ENCODE assay signal across 18 cellular contexts in the genomic region with DNA sequence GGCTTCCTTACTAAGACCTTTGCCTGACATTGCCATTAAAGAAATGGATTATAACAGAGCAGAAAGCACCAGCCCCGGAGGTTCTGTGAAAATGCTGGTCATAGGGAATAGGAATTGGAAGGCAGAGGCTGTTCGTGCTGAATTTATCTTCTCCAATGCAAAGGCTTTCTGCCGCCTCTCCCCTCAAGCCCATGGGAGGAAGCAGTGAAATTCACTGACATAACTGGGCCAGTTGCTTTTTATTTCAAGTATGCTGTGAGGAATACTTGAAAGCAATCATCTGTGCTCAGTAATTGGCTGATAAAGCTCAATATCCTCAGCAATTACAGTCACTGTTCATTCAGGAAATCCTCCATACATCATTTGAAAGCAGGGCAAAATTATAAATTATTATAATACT.
A peak's percentile ranks its signal among the peaks of the same experiment; 100 is the strongest.
DNase-seq lines count a peak whose midpoint lies in the region; ATAC-seq and TF ChIP-seq lines count a peak whose summit lies in the region.
"Had no signal": no experiment of that assay in that cellular context is flagged by ENCODE, and none has a peak within 500 bp of the region (broad histone marks: within the 10 kb centered on the region; RNA-seq: fewer than 3 reads in every experiment).

No MANE protein-coding gene starts in this region.

- H3K4me2 ChIP-seq in neural cell (ENCODE audit: low read length) = no peak overlapping the region
- no peak overlapping the region for H3K4me2 ChIP-seq in smooth muscle cell
- H3K4me2 ChIP-seq: A549, BLaER1 had no signal

- no peak for TF ChIP-seq EP300 in neural cell (conservative IDR thresholded peaks at IDR 0.05; ENCODE audit: poor library complexity, severe bottlenecking)

- DNase-seq in NCI-H1436 (lab: John Stamatoyannopoulos, UW) = peak; percentile 42
- DNase-seq in NCI-H1436 treated with DMSO at 0.1 percent for 48 hours (lab: John Stamatoyannopoulos, UW) = no peak
- DNase-seq in left kidney (ENCODE audit: low read depth, low spot score) = peak; percentile 33
- DNase-seq in smooth muscle cell (lab: John Stamatoyannopoulos, UW; ENCODE audit: unreplicated experiment) = no peak
- no peak for DNase-seq in foreskin keratinocyte
- no peak for DNase-seq in GM19240 (ENCODE audit: insufficient read length, low spot score)
- DNase-seq: Calu3; CD8-positive, alpha-beta T cell; DMS79 treated with DMSO at 0.1 percent for 48 hours; GF-D8; GM23248 had no signal

- H2AFZ ChIP-seq in neural cell (ENCODE audit: low read depth, low read length) (no peak overlapping the region), smooth muscle cell (ENCODE audit: low read depth) (peak overlapping the region; percentile 26)
- H2AFZ ChIP-seq: GM23248 had no signal

- H3K4me3 ChIP-seq in neural cell (ENCODE audit: low read length) (no peak overlapping the region), smooth muscle cell (no peak overlapping the region)
- H3K4me3 ChIP-seq: A549, BLaER1, GM23248, HAP-1 had no signal

- ATAC-seq in GM19351 (IDR thresholded peaks at IDR 0.05; ENCODE audit: unreplicated experiment) = no peak
- ATAC-seq in foreskin keratinocyte = no peak
- ATAC-seq: A549; CD8-positive, alpha-beta T cell; HepG2 had no signal

- H3K79me2 ChIP-seq in neural cell (replicated peaks; ENCODE audit: insufficient read depth, low read length) = no peaks in the 10 kb centered on the region
- no peaks in the 10 kb centered on the region for H3K79me2 ChIP-seq in smooth muscle cell (ENCODE audit: low read depth)

- H3K27me3 ChIP-seq in neural cell (ENCODE audit: insufficient read depth, low read depth, low read length) (no peaks in the 10 kb centered on the region), smooth muscle cell (ENCODE audit: low read depth) (no peaks in the 10 kb centered on the region), foreskin keratinocyte (no peaks in the 10 kb centered on the region)
- H3K27me3 ChIP-seq: BLaER1 had no signal

- TF ChIP-seq CTCF in neural cell (IDR thresholded peaks at IDR 0.05; ENCODE audit: poor library complexity, severe bottlenecking) (no peak), smooth muscle cell (IDR thresholded peaks at IDR 0.05; ENCODE audit: borderline replicate concordance, insufficient read depth, poor library complexity, severe bottlenecking) (no peak), foreskin keratinocyte (conservative IDR thresholded peaks at IDR 0.05) (no peak)

- no peaks in the 10 kb centered on the region for H3F3A ChIP-seq in neural cell (ENCODE audit: insufficient read depth, low read length, poor library complexity, severe bottlenecking)
- H3F3A ChIP-seq in smooth muscle cell (ENCODE audit: low read depth) = no peaks in the 10 kb centered on the region

- H3K36me3 ChIP-seq in neural cell (ENCODE audit: insufficient read depth, low read length) (no peaks in the 10 kb centered on the region), smooth muscle cell (ENCODE audit: low read depth) (no peaks in the 10 kb centered on the region)
- H3K36me3 ChIP-seq: BLaER1, HAP-1 had no signal

- H4K20me1 ChIP-seq in neural cell (ENCODE audit: insufficient read depth) = no peaks in the 10 kb centered on the region
- no peaks in the 10 kb centered on the region for H4K20me1 ChIP-seq in smooth muscle cell (ENCODE audit: low read depth)
- H4K20me1 ChIP-seq: BLaER1 had no signal

- 50% methylated on average over 3 of the region's 3 CpGs for WGBS in smooth muscle cell (ENCODE audit: low lambda C conversion rate)

- TF ChIP-seq RAD21 in neural cell (conservative IDR thresholded peaks at IDR 0.05) = no peak

- H3K9ac ChIP-seq in neural cell (ENCODE audit: low read length) = no peak overlapping the region
- H3K9ac ChIP-seq in smooth muscle cell (ENCODE audit: low read depth) = no peak overlapping the region
- H3K9ac ChIP-seq: BLaER1, GM23248 had no signal

- H3K4me1 ChIP-seq in smooth muscle cell (ENCODE audit: low read depth) = no peaks in the 10 kb centered on the region
- H3K4me1 ChIP-seq in foreskin keratinocyte = no peaks in the 10 kb centered on the region
- H3K4me1 ChIP-seq: A549, HAP-1 had no signal

- H3K27ac ChIP-seq in neural cell (ENCODE audit: low read length) (peak overlapping the region; percentile 35), smooth muscle cell (ENCODE audit: low read depth) (peak overlapping the region; percentile 39), foreskin keratinocyte (no peak overlapping the region)
- H3K27ac ChIP-seq: 22Rv1, A549, BLaER1, GM23248 had no signal

- H3K9me2 ChIP-seq in neural cell (ENCODE audit: insufficient read depth, low read length) = no peaks in the 10 kb centered on the region

- H3K9me3 ChIP-seq in neural cell (ENCODE audit: low read length) (no peaks in the 10 kb centered on the region), smooth muscle cell (replicated peaks; ENCODE audit: low read depth) (no peaks in the 10 kb centered on the region)
- H3K9me3 ChIP-seq: A549, HAP-1 had no signal

TF ChIP-seq in neural cell, 6 proteins besides CTCF, POLR2A, EP300 and RAD21:
- no peak for TF ChIP-seq MXI1 (conservative IDR thresholded peaks at IDR 0.05; ENCODE audit: poor library complexity, severe bottlenecking)
- no peak for TF ChIP-seq POLR2AphosphoS5 (IDR thresholded peaks at IDR 0.05)
- TF ChIP-seq TAF1 (IDR thresholded peaks at IDR 0.05; ENCODE audit: low read depth) = no peak
- TF ChIP-seq EZH2 (IDR thresholded peaks at IDR 0.05; ENCODE audit: borderline replicate concordance, insufficient read depth, low read length, poor library complexity, severe bottlenecking) = no peak
- TF ChIP-seq, protein P1, sequence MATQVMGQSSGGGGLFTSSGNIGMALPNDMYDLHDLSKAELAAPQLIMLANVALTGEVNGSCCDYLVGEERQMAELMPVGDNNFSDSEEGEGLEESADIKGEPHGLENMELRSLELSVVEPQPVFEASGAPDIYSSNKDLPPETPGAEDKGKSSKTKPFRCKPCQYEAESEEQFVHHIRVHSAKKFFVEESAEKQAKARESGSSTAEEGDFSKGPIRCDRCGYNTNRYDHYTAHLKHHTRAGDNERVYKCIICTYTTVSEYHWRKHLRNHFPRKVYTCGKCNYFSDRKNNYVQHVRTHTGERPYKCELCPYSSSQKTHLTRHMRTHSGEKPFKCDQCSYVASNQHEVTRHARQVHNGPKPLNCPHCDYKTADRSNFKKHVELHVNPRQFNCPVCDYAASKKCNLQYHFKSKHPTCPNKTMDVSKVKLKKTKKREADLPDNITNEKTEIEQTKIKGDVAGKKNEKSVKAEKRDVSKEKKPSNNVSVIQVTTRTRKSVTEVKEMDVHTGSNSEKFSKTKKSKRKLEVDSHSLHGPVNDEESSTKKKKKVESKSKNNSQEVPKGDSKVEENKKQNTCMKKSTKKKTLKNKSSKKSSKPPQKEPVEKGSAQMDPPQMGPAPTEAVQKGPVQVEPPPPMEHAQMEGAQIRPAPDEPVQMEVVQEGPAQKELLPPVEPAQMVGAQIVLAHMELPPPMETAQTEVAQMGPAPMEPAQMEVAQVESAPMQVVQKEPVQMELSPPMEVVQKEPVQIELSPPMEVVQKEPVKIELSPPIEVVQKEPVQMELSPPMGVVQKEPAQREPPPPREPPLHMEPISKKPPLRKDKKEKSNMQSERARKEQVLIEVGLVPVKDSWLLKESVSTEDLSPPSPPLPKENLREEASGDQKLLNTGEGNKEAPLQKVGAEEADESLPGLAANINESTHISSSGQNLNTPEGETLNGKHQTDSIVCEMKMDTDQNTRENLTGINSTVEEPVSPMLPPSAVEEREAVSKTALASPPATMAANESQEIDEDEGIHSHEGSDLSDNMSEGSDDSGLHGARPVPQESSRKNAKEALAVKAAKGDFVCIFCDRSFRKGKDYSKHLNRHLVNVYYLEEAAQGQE (IDR thresholded peaks at IDR 0.05; ENCODE audit: borderline replicate concordance) = no peak
- no peak for TF ChIP-seq SMC3 (conservative IDR thresholded peaks at IDR 0.05; ENCODE audit: poor library complexity)

Comparison
In these comparisons a context has a peak if more than half of its experiments do, and no peak if none do; other contexts are left out.
1. DNase-seq: peak in NCI-H1436 (single experiment) and left kidney (single experiment); none in NCI-H1436 treated with DMSO at 0.1 percent for 48 hours (single experiment), smooth muscle cell (single experiment), foreskin keratinocyte (0 of 2) and GM19240 (single experiment).